In genomic region chr3:115161866-115162265, GRCh38 we compare ENCODE assay signal across 23 cellular contexts.
"Had no signal": no experiment of that assay in that cellular context is flagged by ENCODE, and none has a peak within 500 bp of the region (broad histone marks: within the 10 kb centered on the region; RNA-seq: fewer than 3 reads in every experiment).

No MANE protein-coding gene starts in this region.

- H3K27ac ChIP-seq: KMS-11, SJSA1, SK-N-MC had no signal

- H3K4me2 ChIP-seq: KMS-11 had no signal

- H3K36me3 ChIP-seq: SJSA1 had no signal

- H3K27me3 ChIP-seq: SJSA1 had no signal

- H3K4me1 ChIP-seq: SJSA1 had no signal

- H3K4me3 ChIP-seq: K562, SJSA1, SK-N-MC had no signal

- ATAC-seq: K562 had no signal

- H3K9me3 ChIP-seq: SJSA1 had no signal

- DNase-seq: Kasumi-1, MM.1S, NCI-H1092 treated with DMSO at 0.1 percent for 48 hours, NCI-H1417 treated with DMSO at 0.1 percent for 48 hours, NCI-H146, NCI-H1694 treated with DMSO at 0.1 percent for 48 hours, NCI-H1930, NCI-H2081, NCI-H2107, NCI-H2171, NCI-H226, NCI-H446, NCI-H510A, NCI-H524 treated with DMSO at 0.1 percent for 48 hours, NCI-H69, NCI-H774, Right ventricle myocardium superior, RPMI8226, SIG-M5 had no signal

- H3K9ac ChIP-seq: KMS-11 had no signal
